In the genomic region with DNA sequence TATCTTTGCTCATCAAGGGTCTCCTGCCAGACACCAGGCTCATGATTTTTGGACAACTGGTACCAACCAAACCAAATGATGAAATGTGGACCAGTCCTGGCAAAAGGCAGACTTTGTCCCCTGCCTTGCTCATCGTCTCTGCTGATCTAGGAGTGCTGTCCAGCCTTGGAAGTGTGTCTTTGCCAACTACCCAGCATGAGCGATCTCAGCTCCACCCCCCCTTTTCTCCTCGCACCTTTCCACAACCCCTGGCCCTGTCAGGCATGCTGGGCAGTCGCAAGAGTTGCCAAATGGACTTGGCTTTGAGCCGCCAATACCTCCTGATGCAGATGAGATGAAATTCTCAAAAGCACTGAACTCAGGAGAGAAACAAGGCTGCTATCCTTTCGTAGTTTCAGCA, we compare ENCODE assay signal across 6 cellular contexts.
"Had no signal": no experiment of that assay in that cellular context is flagged by ENCODE, and none has a peak within 500 bp of the region (broad histone marks: within the 10 kb centered on the region; RNA-seq: fewer than 3 reads in every experiment).

No MANE protein-coding gene starts in this region.

- H3K27ac ChIP-seq: GM23248, HL-60 had no signal

- H3K9ac ChIP-seq: GM23248 had no signal

- H3K36me3 ChIP-seq: HAP-1 had no signal

- H3K9me3 ChIP-seq: HAP-1 had no signal

- H2AFZ ChIP-seq: GM23248 had no signal

- H3K4me3 ChIP-seq: GM23248, HAP-1 had no signal

- H3K4me1 ChIP-seq: HAP-1 had no signal

- DNase-seq: GM23248, GOT3, H7, HFFc6 had no signal
